Comparison of ENCODE assay signal across 1 cellular context in the genomic region with DNA sequence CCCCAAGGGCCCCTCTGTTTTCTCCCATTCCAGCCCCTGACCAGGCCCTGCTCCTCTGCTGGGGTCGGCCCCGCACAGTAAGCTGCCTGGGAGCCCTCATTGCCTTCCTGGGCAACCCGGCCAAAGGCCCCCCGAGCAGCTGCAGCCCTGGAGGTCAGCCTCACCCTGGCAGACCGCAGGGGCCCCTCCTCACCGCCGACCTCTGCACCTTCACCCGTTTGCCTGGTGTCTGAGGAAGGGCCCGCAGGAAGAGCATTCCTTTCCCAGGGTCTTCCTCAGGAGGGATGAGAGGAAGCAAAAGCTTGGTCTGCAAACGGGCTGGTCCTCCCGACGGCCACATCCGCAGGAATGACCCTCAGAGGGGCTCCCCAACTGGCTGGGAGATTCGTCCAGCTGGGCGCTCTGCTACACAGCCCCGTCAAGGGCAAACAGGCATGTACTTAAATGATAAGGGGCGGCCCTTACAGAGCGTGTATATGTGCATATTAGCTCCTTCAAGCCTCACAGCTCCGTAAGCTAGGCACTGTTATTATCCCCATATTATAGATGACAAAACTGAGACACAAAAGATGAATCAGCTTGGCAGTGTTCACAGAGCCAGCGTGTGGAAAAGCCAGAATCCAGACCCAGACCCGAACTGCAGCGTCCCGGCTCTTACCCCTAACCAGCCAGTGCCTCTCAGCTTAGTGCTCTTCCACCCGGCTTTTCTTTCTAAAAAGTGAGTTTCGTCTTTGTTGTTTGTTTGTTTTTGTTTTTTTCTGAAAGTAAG.
TF ChIP-seq lines count a peak whose summit lies in the region.

No MANE protein-coding gene starts in this region.

TF ChIP-seq in HCT116, 20 proteins besides CTCF, POLR2A, EP300 and RAD21 (continued from another document):
- no peak for TF ChIP-seq ZBTB33 (IDR thresholded peaks at IDR 0.05; ENCODE audit: extremely low read depth, insufficient replicate concordance, low read length)
- TF ChIP-seq, protein P1, sequence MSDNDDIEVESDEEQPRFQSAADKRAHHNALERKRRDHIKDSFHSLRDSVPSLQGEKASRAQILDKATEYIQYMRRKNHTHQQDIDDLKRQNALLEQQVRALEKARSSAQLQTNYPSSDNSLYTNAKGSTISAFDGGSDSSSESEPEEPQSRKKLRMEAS (IDR thresholded peaks at IDR 0.05), result no peak
- no peak for TF ChIP-seq CEBPB (IDR thresholded peaks at IDR 0.05; ENCODE audit: low read depth)
- no peak for TF ChIP-seq POLR2AphosphoS5 (IDR thresholded peaks at IDR 0.05; ENCODE audit: low read depth, low read length)
- TF ChIP-seq ELF1 (IDR thresholded peaks at IDR 0.05; ENCODE audit: borderline replicate concordance, low read depth), result no peak
- TF ChIP-seq YY1 (IDR thresholded peaks at IDR 0.05; ENCODE audit: extremely low read depth, insufficient replicate concordance, low read depth, low read length), result no peak
- TF ChIP-seq JUND (IDR thresholded peaks at IDR 0.05), result no peak
TF ChIP-seq in HCT116: peak in this region for 0.
